ENCODE assay signal across 1 cellular context in genomic region chr3:183884437-183885296, GRCh38.
A peak's percentile ranks its signal among the peaks of the same experiment; 100 is the strongest.
TF ChIP-seq lines count a peak whose summit lies in the region.

A gene with protein sequence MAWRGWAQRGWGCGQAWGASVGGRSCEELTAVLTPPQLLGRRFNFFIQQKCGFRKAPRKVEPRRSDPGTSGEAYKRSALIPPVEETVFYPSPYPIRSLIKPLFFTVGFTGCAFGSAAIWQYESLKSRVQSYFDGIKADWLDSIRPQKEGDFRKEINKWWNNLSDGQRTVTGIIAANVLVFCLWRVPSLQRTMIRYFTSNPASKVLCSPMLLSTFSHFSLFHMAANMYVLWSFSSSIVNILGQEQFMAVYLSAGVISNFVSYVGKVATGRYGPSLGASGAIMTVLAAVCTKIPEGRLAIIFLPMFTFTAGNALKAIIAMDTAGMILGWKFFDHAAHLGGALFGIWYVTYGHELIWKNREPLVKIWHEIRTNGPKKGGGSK (minus strand): TSS chr3:183884880. CDS start chr3:183884846, 34 bp downstream.

TF ChIP-seq in GM12878, 131 proteins besides CTCF, POLR2A, EP300 and RAD21 (continued from another document and continues in another):
- TF ChIP-seq MAX (IDR thresholded peaks at IDR 0.05; ENCODE audit: low read depth, low read length) (peak; percentile 81; the same call in 1 of the 2 replicates), IKZF1 (conservative IDR thresholded peaks at IDR 0.05) (peak; percentile 90), FOXM1 (IDR thresholded peaks at IDR 0.05; ENCODE audit: low read depth, low read length) (no peak; the same call in 1 of the 2 replicates), HDAC6 (IDR thresholded peaks at IDR 0.05; ENCODE audit: unreplicated experiment) (no peak), NFXL1 (IDR thresholded peaks at IDR 0.05; ENCODE audit: borderline replicate concordance) (no peak), CUX1 (IDR thresholded peaks at IDR 0.05; ENCODE audit: insufficient replicate concordance, low read depth, low read length) (no peak), STAT3 (IDR thresholded peaks at IDR 0.05; ENCODE audit: low read depth, low read length) (no peak), JUND (IDR thresholded peaks at IDR 0.05; ENCODE audit: low read depth, low read length) (peak; percentile 62; the same call in 1 of the 2 replicates), SMC3 (IDR thresholded peaks at IDR 0.05; ENCODE audit: borderline replicate concordance, low read length) (peak; percentile 47), SMAD1 (IDR thresholded peaks at IDR 0.05; ENCODE audit: low read depth, partially characterized antibody) (no peak), CREB1 (IDR thresholded peaks at IDR 0.05; ENCODE audit: low read depth) (peak; percentile 67; the same call in 1 of the 2 replicates), MYC (IDR thresholded peaks at IDR 0.05; ENCODE audit: insufficient read depth, insufficient read length, insufficient replicate concordance, low read length, severe bottlenecking) (peak; percentile 80), PKNOX1 (IDR thresholded peaks at IDR 0.05) (peak; percentile 51; the same call in 1 of the 2 replicates), ZBED1 (IDR thresholded peaks at IDR 0.05; ENCODE audit: borderline replicate concordance) (no peak), CBFB (IDR thresholded peaks at IDR 0.05; ENCODE audit: low read depth) (no peak), SRF (IDR thresholded peaks at IDR 0.05; ENCODE audit: low read depth in 2 of 2, low read length in 2 of 2) (0 out of 4 replicates have a peak, but pooled peaks of 1 of the 2 experiments have one; percentile 8), CBX5 (IDR thresholded peaks at IDR 0.05; ENCODE audit: low read depth) (peak; percentile 45; the same call in 1 of the 2 replicates), WRNIP1 (IDR thresholded peaks at IDR 0.05; ENCODE audit: borderline replicate concordance, low read depth, low read length) (0 out of 2 replicates have a peak, but pooled peaks have one; percentile 46), SMARCA5 (IDR thresholded peaks at IDR 0.05) (peak; percentile 97), RB1 (IDR thresholded peaks at IDR 0.05; ENCODE audit: borderline replicate concordance) (peak; percentile 66; the same call in 1 of the 2 replicates), ATF7 (IDR thresholded peaks at IDR 0.05; ENCODE audit: low read depth) (peak; percentile 59; the same call in 1 of the 2 replicates), TBL1XR1 (IDR thresholded peaks at IDR 0.05; ENCODE audit: low read depth, low read length) (peak; percentile 97), NR2C2 (IDR thresholded peaks at IDR 0.05; ENCODE audit: borderline replicate concordance, control insufficient read depth, insufficient read length, low read depth) (peak; percentile 97), IRF4 (IDR thresholded peaks at IDR 0.05; ENCODE audit: low read depth, low read length) (no peak), ETV6 (conservative IDR thresholded peaks at IDR 0.05 in 1 of 2, IDR thresholded peaks at IDR 0.05 in 1 of 2; ENCODE audit: borderline replicate concordance in 1 of 2, low read depth in 1 of 2) (no peak), EGR1 (IDR thresholded peaks at IDR 0.05; ENCODE audit: borderline replicate concordance in 1 of 2, low read depth in 2 of 2, low read length in 2 of 2) (peak; percentile 49 to 51; a peak in 1 of 3 replicates), CHD2 (IDR thresholded peaks at IDR 0.05; ENCODE audit: borderline replicate concordance, low read depth, low read length) (peak; percentile 78), EED (IDR thresholded peaks at IDR 0.05; ENCODE audit: low read depth) (no peak), PAX5 (IDR thresholded peaks at IDR 0.05; ENCODE audit: borderline replicate concordance, low read depth, low read length) (peak; percentile 55; the same call in 1 of the 2 replicates), TAF1 (IDR thresholded peaks at IDR 0.05; ENCODE audit: borderline replicate concordance, low read depth, low read length) (peak; percentile 92), JUNB (IDR thresholded peaks at IDR 0.05) (no peak), SMAD5 (IDR thresholded peaks at IDR 0.05; ENCODE audit: low read depth) (no peak), GABPA (IDR thresholded peaks at IDR 0.05; ENCODE audit: low read depth) (peak; percentile 93), YY1 (IDR thresholded peaks at IDR 0.05; ENCODE audit: low read depth, low read length) (peak; percentile 96), NBN (IDR thresholded peaks at IDR 0.05) (peak; percentile 85), MXI1 (IDR thresholded peaks at IDR 0.05; ENCODE audit: low read depth, low read length) (peak; percentile 94), FOS (IDR thresholded peaks at IDR 0.05; ENCODE audit: borderline replicate concordance, extremely low read depth, insufficient read length) (no peak), BCL3 (IDR thresholded peaks at IDR 0.05; ENCODE audit: borderline replicate concordance, insufficient read depth, low read depth, low read length, poor library complexity, severe bottlenecking) (no peak), RCOR1 (conservative IDR thresholded peaks at IDR 0.05; ENCODE audit: low read depth, low read length) (0 out of 2 replicates have a peak, but pooled peaks have one; percentile 47), USF1 (IDR thresholded peaks at IDR 0.05; ENCODE audit: borderline replicate concordance, extremely low read length, insufficient read depth, low read depth, low read length) (peak; percentile 10), RBBP5 (conservative IDR thresholded peaks at IDR 0.05) (no peak), CBX3 (IDR thresholded peaks at IDR 0.05; ENCODE audit: borderline replicate concordance, low read depth) (no peak), BRCA1 (IDR thresholded peaks at IDR 0.05; ENCODE audit: low read depth, low read length) (no peak), LARP7 (IDR thresholded peaks at IDR 0.05) (peak; percentile 51; the same call in 1 of the 2 replicates), ATF2 (IDR thresholded peaks at IDR 0.05; ENCODE audit: low read length) (no peak), NFYA (IDR thresholded peaks at IDR 0.05; ENCODE audit: borderline replicate concordance, low read depth, low read length) (no peak), MTA3 (IDR thresholded peaks at IDR 0.05; ENCODE audit: borderline replicate concordance, low read length) (no peak), MYB (IDR thresholded peaks at IDR 0.05; ENCODE audit: borderline replicate concordance, low read depth, low read length) (no peak), SIN3A (IDR thresholded peaks at IDR 0.05; ENCODE audit: low read depth, low read length) (peak; percentile 85)
- TF ChIP-seq, protein P1, sequence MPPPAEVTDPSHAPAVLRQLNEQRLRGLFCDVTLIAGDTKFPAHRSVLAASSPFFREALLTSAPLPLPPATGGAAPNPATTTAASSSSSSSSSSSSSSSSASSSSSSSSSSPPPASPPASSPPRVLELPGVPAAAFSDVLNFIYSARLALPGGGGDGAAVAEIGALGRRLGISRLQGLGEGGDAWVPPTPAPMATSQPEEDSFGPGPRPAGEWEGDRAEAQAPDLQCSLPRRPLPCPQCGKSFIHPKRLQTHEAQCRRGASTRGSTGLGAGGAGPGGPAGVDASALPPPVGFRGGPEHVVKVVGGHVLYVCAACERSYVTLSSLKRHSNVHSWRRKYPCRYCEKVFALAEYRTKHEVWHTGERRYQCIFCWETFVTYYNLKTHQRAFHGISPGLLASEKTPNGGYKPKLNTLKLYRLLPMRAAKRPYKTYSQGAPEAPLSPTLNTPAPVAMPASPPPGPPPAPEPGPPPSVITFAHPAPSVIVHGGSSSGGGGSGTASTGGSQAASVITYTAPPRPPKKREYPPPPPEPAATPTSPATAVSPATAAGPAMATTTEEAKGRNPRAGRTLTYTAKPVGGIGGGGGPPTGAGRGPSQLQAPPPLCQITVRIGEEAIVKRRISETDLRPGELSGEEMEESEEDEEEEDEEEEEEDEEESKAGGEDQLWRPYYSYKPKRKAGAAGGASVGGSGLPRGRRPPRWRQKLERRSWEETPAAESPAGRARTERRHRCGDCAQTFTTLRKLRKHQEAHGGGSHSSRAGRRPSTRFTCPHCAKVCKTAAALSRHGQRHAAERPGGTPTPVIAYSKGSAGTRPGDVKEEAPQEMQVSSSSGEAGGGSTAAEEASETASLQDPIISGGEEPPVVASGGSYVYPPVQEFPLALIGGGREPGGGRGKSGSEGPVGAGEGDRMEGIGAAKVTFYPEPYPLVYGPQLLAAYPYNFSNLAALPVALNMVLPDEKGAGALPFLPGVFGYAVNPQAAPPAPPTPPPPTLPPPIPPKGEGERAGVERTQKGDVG (CRISPR knock-in tag; IDR thresholded peaks at IDR 0.05): no peak
